Comparison of ENCODE assay signal across 10 cellular contexts in the genomic region with DNA sequence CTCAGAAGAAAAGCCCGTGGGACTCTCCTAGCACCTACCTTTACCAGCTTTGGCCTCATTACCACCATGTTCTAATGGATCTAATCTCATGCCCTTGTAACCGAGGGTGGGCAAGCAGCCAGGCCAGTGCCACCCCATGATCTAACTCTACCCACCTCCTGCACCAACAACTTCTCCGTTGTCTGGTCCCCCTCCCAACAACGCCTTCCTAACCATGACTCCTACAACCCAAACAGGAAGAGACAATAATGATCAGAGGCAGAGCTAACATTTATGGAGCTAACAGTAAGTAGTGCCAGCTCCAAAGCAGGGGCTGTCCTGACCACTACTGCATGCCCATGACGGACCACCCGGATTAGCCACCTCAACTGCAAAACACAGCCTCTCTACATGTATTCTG. TPM values are rescaled to one million over a fixed set of nuclear protein-coding genes. Genes with fewer than 3 reads are reported as not detected.
DNase-seq lines count a peak whose midpoint lies in the region; ATAC-seq and TF ChIP-seq lines count a peak whose summit lies in the region.
"Had no signal": no experiment of that assay in that cellular context is flagged by ENCODE, and none has a peak within 500 bp of the region (broad histone marks: within the 10 kb centered on the region; RNA-seq: fewer than 3 reads in every experiment).

No MANE protein-coding gene starts in this region.

- H3K36me3 Mint-ChIP-seq in CD4-positive, CD25-positive, alpha-beta regulatory T cell, result peaks cover 3% of the 10 kb centered on the region
- H3K36me3 Mint-ChIP-seq in activated naive CD8-positive, alpha-beta T cell treated with anti-CD3 and anti-CD28 coated beads for 36 hours, result peaks cover 8% of the 10 kb centered on the region
- peaks cover 6% of the 10 kb centered on the region for H3K36me3 Mint-ChIP-seq in natural killer cell treated with Interleukin-12 subunit alpha and Interleukin-12 subunit beta and Interleukin-15 and Interleukin-18, amount 100 ng/mL, for 72 hours

- H3K9me3 ChIP-seq in CD4-positive, CD25-positive, alpha-beta regulatory T cell (ENCODE audit: control insufficient read depth in 2 of 2, low read length in 2 of 2), result no peaks in the 10 kb centered on the region
- H3K9me3 ChIP-seq in HEK293 (ENCODE audit: control insufficient read depth, insufficient read depth, low read depth, low read length), result no peaks in the 10 kb centered on the region

- peak overlapping the region; percentile 66 to 93 (median 78) for H3K27ac Mint-ChIP-seq in CD4-positive, CD25-positive, alpha-beta regulatory T cell
- H3K27ac Mint-ChIP-seq in activated naive CD8-positive, alpha-beta T cell treated with anti-CD3 and anti-CD28 coated beads for 36 hours, result peak overlapping the region; percentile 9
- peak overlapping the region; percentile 27 to 68 for H3K27ac Mint-ChIP-seq in natural killer cell treated with Interleukin-12 subunit alpha and Interleukin-12 subunit beta and Interleukin-15 and Interleukin-18, amount 100 ng/mL, for 72 hours

- peak overlapping the region; percentile 97 to 99 (median 98) for H3K4me3 Mint-ChIP-seq in CD4-positive, CD25-positive, alpha-beta regulatory T cell
- peak overlapping the region; percentile 58 for H3K4me3 Mint-ChIP-seq in activated naive CD8-positive, alpha-beta T cell treated with anti-CD3 and anti-CD28 coated beads for 36 hours
- peak overlapping the region; percentile 99 for H3K4me3 Mint-ChIP-seq in natural killer cell treated with Interleukin-12 subunit alpha and Interleukin-12 subunit beta and Interleukin-15 and Interleukin-18, amount 100 ng/mL, for 72 hours

- H3K4me1 Mint-ChIP-seq in CD4-positive, CD25-positive, alpha-beta regulatory T cell, result peaks cover 50 to 76% (median 67%) of the 10 kb centered on the region in 4 donors
- peaks cover 67% of the 10 kb centered on the region for H3K4me1 Mint-ChIP-seq in activated naive CD8-positive, alpha-beta T cell treated with anti-CD3 and anti-CD28 coated beads for 36 hours
- H3K4me1 Mint-ChIP-seq in natural killer cell treated with Interleukin-12 subunit alpha and Interleukin-12 subunit beta and Interleukin-15 and Interleukin-18, amount 100 ng/mL, for 72 hours (ENCODE audit: low read depth in 2 of 2), result peaks cover 41 to 65% of the 10 kb centered on the region in 2 donors

- POLR2A ChIA-PET in HEK293 (lab: Yijun Ruan, JAX), result no interaction called here

- no peak for DNase-seq in CD4-positive, CD25-positive, alpha-beta regulatory T cell
- no peak for DNase-seq in activated naive CD8-positive, alpha-beta T cell treated with anti-CD3 and anti-CD28 coated beads for 36 hours
- no peak for DNase-seq in natural killer cell treated with Interleukin-12 subunit alpha and Interleukin-12 subunit beta and Interleukin-15 and Interleukin-18, amount 100 ng/mL, for 72 hours (ENCODE audit: low spot score)
- DNase-seq in NCI-H345 (lab: John Stamatoyannopoulos, UW), result no peak
- DNase-seq: activated effector memory CD4-positive, alpha-beta T cell treated with Interleukin-2 at 50 U/mL for 16 hours; T-helper 2 cell had no signal

- no peaks in the 10 kb centered on the region for H3K27me3 ChIP-seq in CD4-positive, CD25-positive, alpha-beta regulatory T cell (ENCODE audit: control insufficient read depth, insufficient read depth, low read length)

- CTCF ChIA-PET in HEK293 (lab: Yijun Ruan, JAX), result interaction anchor here (1.4 to 1.6 kb wide), 2 partner anchors 183 to 221 kb away, joined by 4 to 13 read pairs; no protein-coding TSS in a partner anchor

- no peaks in the 10 kb centered on the region for H3K36me3 ChIP-seq in CD4-positive, CD25-positive, alpha-beta regulatory T cell (ENCODE audit: control insufficient read depth, insufficient read depth, low read length)
- H3K36me3 ChIP-seq in HEK293 (ENCODE audit: control insufficient read depth in 2 of 2, insufficient read depth in 1 of 2, low read length in 2 of 2), result no peaks in the 10 kb centered on the region

- H3K4me1 ChIP-seq in CD4-positive, CD25-positive, alpha-beta regulatory T cell (ENCODE audit: control insufficient read depth, insufficient read depth, low read length, poor library complexity, severe bottlenecking), result peaks cover 45% of the 10 kb centered on the region
- peaks cover 16% of the 10 kb centered on the region for H3K4me1 ChIP-seq in HEK293 (ENCODE audit: control insufficient read depth, insufficient read depth, low read length)

- peaks cover 5% of the 10 kb centered on the region for H3K27me3 Mint-ChIP-seq in CD4-positive, CD25-positive, alpha-beta regulatory T cell
- no peaks in the 10 kb centered on the region for H3K27me3 Mint-ChIP-seq in activated naive CD8-positive, alpha-beta T cell treated with anti-CD3 and anti-CD28 coated beads for 36 hours
- no peaks in the 10 kb centered on the region for H3K27me3 Mint-ChIP-seq in natural killer cell treated with Interleukin-12 subunit alpha and Interleukin-12 subunit beta and Interleukin-15 and Interleukin-18, amount 100 ng/mL, for 72 hours

- H3K9me3 Mint-ChIP-seq in CD4-positive, CD25-positive, alpha-beta regulatory T cell, result no peaks in the 10 kb centered on the region
- peaks cover 3% of the 10 kb centered on the region for H3K9me3 Mint-ChIP-seq in activated naive CD8-positive, alpha-beta T cell treated with anti-CD3 and anti-CD28 coated beads for 36 hours
- H3K9me3 Mint-ChIP-seq in natural killer cell treated with Interleukin-12 subunit alpha and Interleukin-12 subunit beta and Interleukin-15 and Interleukin-18, amount 100 ng/mL, for 72 hours, result no peaks in the 10 kb centered on the region

- ATAC-seq in CD4-positive, CD25-positive, alpha-beta regulatory T cell (ENCODE audit: low read depth in 2 of 2), result no peak
- ATAC-seq in natural killer cell treated with Interleukin-12 subunit alpha and Interleukin-12 subunit beta and Interleukin-15 and Interleukin-18, amount 100 ng/mL, for 72 hours, result no peak
- ATAC-seq in HG02759 (IDR thresholded peaks at IDR 0.05; ENCODE audit: unreplicated experiment) (no peak), GM18907 (IDR thresholded peaks at IDR 0.05; ENCODE audit: unreplicated experiment) (no peak), esophagus mucosa (no peak)

- no peak for TF ChIP-seq CTCF in HEK293 (tag by site-specific recombination; IDR thresholded peaks at IDR 0.05)

- H3K4me3 ChIP-seq in CD4-positive, CD25-positive, alpha-beta regulatory T cell (ENCODE audit: low read depth, low read length), result peak overlapping the region; percentile 90
- no peak overlapping the region for H3K4me3 ChIP-seq in HEK293 (ENCODE audit: low read depth, low read length)

- H3K27ac ChIP-seq in CD4-positive, CD25-positive, alpha-beta regulatory T cell (ENCODE audit: insufficient read depth, low read length, poor library complexity, severe bottlenecking), result peak overlapping the region; percentile 79
- no peak overlapping the region for H3K27ac ChIP-seq in HEK293 (ENCODE audit: extremely low read depth, low read depth, low read length)

TF ChIP-seq in HEK293, 187 proteins besides CTCF, POLR2A, EP300 and RAD21 (continues in another document):
- TF ChIP-seq ZSCAN30 (tag by site-specific recombination; IDR thresholded peaks at IDR 0.05) (no peak), MYNN (tag by site-specific recombination; IDR thresholded peaks at IDR 0.05; ENCODE audit: borderline replicate concordance) (no peak), ZFHX2 (tag by site-specific recombination; conservative IDR thresholded peaks at IDR 0.05) (peak; percentile 56), ZNF341 (tag by site-specific recombination; IDR thresholded peaks at IDR 0.05; ENCODE audit: low read depth) (no peak), ZNF266 (tag by site-specific recombination; IDR thresholded peaks at IDR 0.05; ENCODE audit: low read depth) (no peak), ZNF501 (tag by site-specific recombination; IDR thresholded peaks at IDR 0.05) (no peak), ZNF155 (tag by site-specific recombination; IDR thresholded peaks at IDR 0.05) (no peak), ZNF423 (tag by site-specific recombination; IDR thresholded peaks at IDR 0.05) (no peak), ZNF221 (tag by site-specific recombination; IDR thresholded peaks at IDR 0.05; ENCODE audit: borderline replicate concordance) (no peak), ZNF843 (tag by site-specific recombination; IDR thresholded peaks at IDR 0.05) (no peak), ZNF660 (tag by site-specific recombination; IDR thresholded peaks at IDR 0.05) (no peak), ZNF654 (tag by site-specific recombination; IDR thresholded peaks at IDR 0.05; ENCODE audit: low read depth) (no peak), EGR2 (tag by site-specific recombination; IDR thresholded peaks at IDR 0.05; ENCODE audit: low read depth) (peak; percentile 47; the same call in 1 of the 2 replicates), ZNF548 (tag by site-specific recombination; IDR thresholded peaks at IDR 0.05) (no peak), KLF16 (tag by site-specific recombination; IDR thresholded peaks at IDR 0.05) (no peak), ZXDB (tag by site-specific recombination; IDR thresholded peaks at IDR 0.05) (no peak), RBAK (tag by site-specific recombination; IDR thresholded peaks at IDR 0.05) (no peak), ZNF600 (tag by site-specific recombination; IDR thresholded peaks at IDR 0.05) (peak; percentile 63), KLF8 (tag by site-specific recombination; IDR thresholded peaks at IDR 0.05) (no peak)
- TF ChIP-seq, protein P1, sequence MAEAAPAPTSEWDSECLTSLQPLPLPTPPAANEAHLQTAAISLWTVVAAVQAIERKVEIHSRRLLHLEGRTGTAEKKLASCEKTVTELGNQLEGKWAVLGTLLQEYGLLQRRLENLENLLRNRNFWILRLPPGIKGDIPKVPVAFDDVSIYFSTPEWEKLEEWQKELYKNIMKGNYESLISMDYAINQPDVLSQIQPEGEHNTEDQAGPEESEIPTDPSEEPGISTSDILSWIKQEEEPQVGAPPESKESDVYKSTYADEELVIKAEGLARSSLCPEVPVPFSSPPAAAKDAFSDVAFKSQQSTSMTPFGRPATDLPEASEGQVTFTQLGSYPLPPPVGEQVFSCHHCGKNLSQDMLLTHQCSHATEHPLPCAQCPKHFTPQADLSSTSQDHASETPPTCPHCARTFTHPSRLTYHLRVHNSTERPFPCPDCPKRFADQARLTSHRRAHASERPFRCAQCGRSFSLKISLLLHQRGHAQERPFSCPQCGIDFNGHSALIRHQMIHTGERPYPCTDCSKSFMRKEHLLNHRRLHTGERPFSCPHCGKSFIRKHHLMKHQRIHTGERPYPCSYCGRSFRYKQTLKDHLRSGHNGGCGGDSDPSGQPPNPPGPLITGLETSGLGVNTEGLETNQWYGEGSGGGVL (tag by site-specific recombination; IDR thresholded peaks at IDR 0.05), result peak; percentile 34; the same call in 1 of the 2 replicates

RNA-seq across cellular contexts. Expression of a gene that starts 3.5 kb away (rescaled TPM):
- total RNA-seq in CD4-positive, CD25-positive, alpha-beta regulatory T cell, result 67.6 TPM
- 10 to 100 TPM; 13.5 to 20.7 (median 15.6) TPM for polyA plus RNA-seq in CD4-positive, CD25-positive, alpha-beta regulatory T cell
- total RNA-seq in activated naive CD8-positive, alpha-beta T cell treated with anti-CD3 and anti-CD28 coated beads for 36 hours, result 10 to 100 TPM; 48.4 to 48.9 TPM
- total RNA-seq in natural killer cell treated with Interleukin-12 subunit alpha and Interleukin-12 subunit beta and Interleukin-15 and Interleukin-18, amount 100 ng/mL, for 72 hours, result 10 to 100 TPM; 51.4 to 78.6 TPM
- 7.1 TPM for total RNA-seq in esophagus mucosa

Comparison
In these comparisons a context has a peak if more than half of its experiments do, and no peak if none do; other contexts are left out.
1. H3K27ac Mint-ChIP-seq: peak in every context shown above with its lines; median percentile 78 in CD4-positive, CD25-positive, alpha-beta regulatory T cell; 48 in natural killer cell treated with Interleukin-12 subunit alpha and Interleukin-12 subunit beta and Interleukin-15 and Interleukin-18, amount 100 ng/mL, for 72 hours; 9 in activated naive CD8-positive, alpha-beta T cell treated with anti-CD3 and anti-CD28 coated beads for 36 hours.